ENCODE assay signal across 26 cellular contexts in genomic region chr15:31444844-31445243, GRCh38.
"Had no signal": no experiment of that assay in that cellular context is flagged by ENCODE, and none has a peak within 500 bp of the region (broad histone marks: within the 10 kb centered on the region; RNA-seq: fewer than 3 reads in every experiment).

No MANE protein-coding gene starts in this region.

- ATAC-seq: activated CD8-positive, alpha-beta T cell treated with anti-CD3 and anti-CD28 coated beads, Interleukin-2, amount 10 ng/mL, durations not matched to agents 7 days and 5 days; effector memory CD8-positive, alpha-beta T cell; esophagus mucosa; left lobe of liver; lower lobe of right lung; mucosa of descending colon; sciatic nerve; upper lobe of right lung had no signal

- H3K4me3 ChIP-seq: hepatocyte, lower lobe of right lung, mucosa of descending colon, upper lobe of right lung had no signal

- H3K36me3 ChIP-seq: lower lobe of right lung, upper lobe of right lung had no signal

- H3K27me3 Mint-ChIP-seq: activated CD4-positive, alpha-beta T cell treated with anti-CD3 and anti-CD28 coated beads, Interleukin-2, amount 10 ng/mL, durations not matched to agents 7 days and 5 days; activated naive CD8-positive, alpha-beta T cell treated with anti-CD3 and anti-CD28 coated beads for 36 hours; central memory CD8-positive, alpha-beta T cell; effector memory CD8-positive, alpha-beta T cell had no signal

- H3K27ac Mint-ChIP-seq: activated CD4-positive, alpha-beta T cell treated with anti-CD3 and anti-CD28 coated beads, Interleukin-2, amount 10 ng/mL, durations not matched to agents 7 days and 5 days; activated CD8-positive, alpha-beta T cell treated with anti-CD3 and anti-CD28 coated beads, Interleukin-2, amount 10 ng/mL, durations not matched to agents 7 days and 5 days; activated naive CD8-positive, alpha-beta T cell treated with anti-CD3 and anti-CD28 coated beads for 36 hours had no signal

- H2AFZ ChIP-seq: hepatocyte had no signal

- H3K9me3 ChIP-seq: lower lobe of right lung, mucosa of descending colon, upper lobe of right lung had no signal

- H3K4me3 Mint-ChIP-seq: activated CD4-positive, alpha-beta T cell treated with anti-CD3 and anti-CD28 coated beads, Interleukin-2, amount 10 ng/mL, durations not matched to agents 7 days and 5 days; activated CD8-positive, alpha-beta T cell treated with anti-CD3 and anti-CD28 coated beads, Interleukin-2, amount 10 ng/mL, durations not matched to agents 7 days and 5 days; activated naive CD8-positive, alpha-beta T cell treated with anti-CD3 and anti-CD28 coated beads for 36 hours; central memory CD8-positive, alpha-beta T cell; effector memory CD8-positive, alpha-beta T cell; immature natural killer cell; neural crest cell had no signal

- H3K9me3 Mint-ChIP-seq: activated CD4-positive, alpha-beta T cell treated with anti-CD3 and anti-CD28 coated beads, Interleukin-2, amount 10 ng/mL, durations not matched to agents 7 days and 5 days; activated naive CD8-positive, alpha-beta T cell treated with anti-CD3 and anti-CD28 coated beads for 36 hours; central memory CD8-positive, alpha-beta T cell; effector memory CD8-positive, alpha-beta T cell; immature natural killer cell; neural crest cell had no signal

- H3K27me3 ChIP-seq: upper lobe of right lung had no signal

- H3K79me2 ChIP-seq: hepatocyte had no signal

- FAIRE-seq: astrocyte, colon, endothelial cell of umbilical vein, frontal cortex, small intestine had no signal

- H3K4me2 ChIP-seq: hepatocyte had no signal

- H3K36me3 Mint-ChIP-seq: activated naive CD8-positive, alpha-beta T cell treated with anti-CD3 and anti-CD28 coated beads for 36 hours; immature natural killer cell had no signal

- H3K27ac ChIP-seq: hepatocyte, lower lobe of right lung, upper lobe of right lung had no signal

- DNase-seq: activated CD4-positive, alpha-beta T cell treated with anti-CD3 and anti-CD28 coated beads, Interleukin-2, amount 10 ng/mL, durations not matched to agents 7 days and 5 days; activated CD8-positive, alpha-beta T cell treated with anti-CD3 and anti-CD28 coated beads, Interleukin-2, amount 10 ng/mL, durations not matched to agents 7 days and 5 days; activated naive CD4-positive, alpha-beta T cell treated with Interleukin-2 at 50 U/mL for 16 hours; activated naive CD8-positive, alpha-beta T cell treated with anti-CD3 and anti-CD28 coated beads for 36 hours; activated T-cell treated with anti-CD3 and anti-CD28 coated beads, Interleukin-2, amount 50 U/mL, for 1 hour; effector memory CD8-positive, alpha-beta T cell; glutamatergic neuron; immature natural killer cell; lower lobe of right lung; mesendoderm; occipital lobe; small intestine; stimulated activated CD4-positive, alpha-beta T cell treated with anti-CD3 and anti-CD28 coated beads, Interleukin-2, amount 100 ng/mL, for 24 hours; stimulated activated naive CD4-positive, alpha-beta T cell; upper lobe of right lung had no signal
